Comparison of ENCODE assay signal across 8 cellular contexts in the genomic region with DNA sequence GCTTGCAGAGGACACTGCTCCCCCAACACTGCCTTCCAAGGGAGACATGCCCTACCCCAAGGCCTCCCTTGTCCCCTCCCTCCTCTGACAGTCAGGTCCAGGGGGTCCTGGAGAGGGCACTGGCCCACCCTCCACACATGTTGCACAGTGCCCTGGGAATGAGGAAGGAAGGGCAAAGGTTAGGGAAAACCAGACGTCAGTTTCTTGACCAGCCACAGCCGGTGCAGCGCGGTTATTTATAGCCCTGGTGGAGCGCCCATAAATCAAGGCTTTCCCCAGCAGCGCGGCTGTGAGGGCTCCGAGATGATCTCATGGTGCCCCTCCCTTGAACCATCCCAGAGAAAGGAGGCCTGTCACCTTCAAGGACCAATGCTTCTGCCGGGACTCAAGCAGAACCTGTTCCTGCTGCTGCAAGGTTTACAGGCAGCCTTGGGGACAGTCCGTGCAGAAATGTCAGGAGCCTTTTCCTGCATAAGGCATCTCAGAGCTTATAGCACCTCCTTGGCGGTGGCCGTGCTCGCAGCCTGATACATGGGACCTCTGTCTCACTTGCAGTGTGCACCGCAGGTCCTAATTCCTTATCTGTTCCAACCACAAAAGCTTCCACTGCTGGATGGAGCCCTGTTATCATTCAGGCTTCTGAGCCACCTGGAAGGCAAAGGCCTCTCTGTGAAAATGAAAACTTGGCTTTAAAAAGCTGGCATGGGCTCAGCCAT.
DNase-seq lines count a peak whose midpoint lies in the region; ATAC-seq, FAIRE-seq and TF ChIP-seq lines count a peak whose summit lies in the region.

No MANE protein-coding gene starts in this region.

- FAIRE-seq in GM12878 (lab: Jason Lieb, UNC) = no peak

- H3K4me2 ChIP-seq in GM12878 (ENCODE audit: control insufficient read depth, insufficient read depth) = no peak overlapping the region

- WGBS in GM12878 (ENCODE audit: insufficient coverage, insufficient replicate concordance, low lambda C conversion rate, missing lambda C conversion rate) = 67% methylated on average over 14 of the region's 14 CpGs
- 30 to 31% methylated on average over 9 to 10 of the region's 14 CpGs for WGBS in lower leg skin, 2 donors

- intact Hi-C loops in GM12878 (cut with micrococcal nuclease; ENCODE audit: unreplicated experiment) (no loop called here), lower leg skin (cut with DNase I; ENCODE audit: low total_unique reads) (no loop called here)

- BruUV-seq in GM12878 (replicated peaks; lab: Mats Ljungman, UMichigan) = no TSS peak

- no peak for TF ChIP-seq RAD21 in GM12878 (IDR thresholded peaks at IDR 0.05; ENCODE audit: insufficient read depth, low read depth, low read length)

- POLR2A ChIA-PET in GM12878 (lab: Charles Lee) = no interaction called here

- H3K4me3 ChIP-seq in LNCaP clone FGC (ENCODE audit: low read depth, low read length) = no peak overlapping the region
- no peak overlapping the region for H3K4me3 ChIP-seq in GM12878
- H3K4me3 ChIP-seq in lower leg skin (ENCODE audit: low read depth, poor library complexity, severe bottlenecking) = no peak overlapping the region

- no peaks in the 10 kb centered on the region; the same call in 1 of the 3 replicates for H3K9me3 ChIP-seq in GM12878 (replicated peaks; ENCODE audit: control insufficient read depth, insufficient read depth, low read length)

- ATAC-seq in GM12878 (peak; percentile 38), HG03175 (IDR thresholded peaks at IDR 0.05; ENCODE audit: unreplicated experiment) (no peak), GM21447 (IDR thresholded peaks at IDR 0.05; ENCODE audit: unreplicated experiment) (no peak)

- H3K4me1 ChIP-seq in GM12878 (ENCODE audit: control insufficient read depth, insufficient read depth, low read length) = peaks cover 10% of the 10 kb centered on the region

- CTCF ChIA-PET in GM12878 (lab: Yijun Ruan, JAX) = no interaction called here

- no peak for TF ChIP-seq CTCF in LNCaP clone FGC (IDR thresholded peaks at IDR 0.05; ENCODE audit: control insufficient read depth, extremely low read depth, insufficient read depth)
- no peak for TF ChIP-seq CTCF in GM12878 (IDR thresholded peaks at IDR 0.05 in 2 of 3, conservative IDR thresholded peaks at IDR 0.05 in 1 of 3; ENCODE audit: control insufficient read depth in 2 of 3, extremely low read depth in 1 of 3, insufficient read depth in 1 of 3, low read depth in 3 of 3, low read length in 3 of 3)
- TF ChIP-seq CTCF in lower leg skin (IDR thresholded peaks at IDR 0.05) = no peak

- in situ Hi-C loops in GM12878 (cut with MboI) = no loop called here

- H4K20me1 ChIP-seq in GM12878 (ENCODE audit: control insufficient read depth, insufficient read depth) = no peaks in the 10 kb centered on the region

- H3K27ac ChIP-seq in GM12878 (ENCODE audit: control insufficient read depth, insufficient read depth) = no peak overlapping the region
- H3K27ac ChIP-seq in substantia nigra (ENCODE audit: low read depth, low read length, poor library complexity, severe bottlenecking) = peak overlapping the region; percentile 89

- H3K79me2 ChIP-seq in GM12878 (ENCODE audit: control insufficient read depth, insufficient read depth, low read length) = no peaks in the 10 kb centered on the region

- no peak overlapping the region for H2AFZ ChIP-seq in GM12878 (ENCODE audit: control insufficient read depth, low read depth, low read length)

- H3K36me3 ChIP-seq in GM12878 (ENCODE audit: control insufficient read depth in 2 of 2, insufficient read depth in 2 of 2, low read length in 1 of 2) = no peaks in the 10 kb centered on the region

- H3K9ac ChIP-seq in GM12878 (ENCODE audit: control insufficient read depth, insufficient read depth, low read length) = no peak overlapping the region

- SMC1A ChIA-PET in GM12878 (lab: Charles Lee; ENCODE audit: uncharacterized antibody, unreplicated experiment) = no interaction called here

- TF ChIP-seq EP300 in GM12878 (IDR thresholded peaks at IDR 0.05; ENCODE audit: borderline replicate concordance in 1 of 2, control insufficient read depth in 1 of 2, low read depth in 2 of 2, low read length in 2 of 2) = no peak

- RAD21 ChIA-PET in GM12878 (lab: Charles Lee; ENCODE audit: unreplicated experiment) = interaction anchor here (3.7 kb wide), 1 partner anchor 153 kb away, joined by 10 read pairs; no protein-coding TSS in a partner anchor

- DNase-seq in LNCaP clone FGC (ENCODE audit: low read depth) (peak; percentile 51), GM12878 (ENCODE audit: low read depth, low spot score) (no peak), kidney glomerular epithelial cell (lab: John Stamatoyannopoulos, UW) (peak; percentile 34), substantia nigra (lab: John Stamatoyannopoulos, UW) (peak in 21 of 49 donors; percentile 15 to 87 (median 57)), lower leg skin (ENCODE audit: low spot score in 2 of 2) (no peak)
- no peak for DNase-seq in stimulated activated CD4-positive, alpha-beta T cell treated with anti-CD3 and anti-CD28 coated beads, Interleukin-4, amount 100 ng/mL, for 4 hours

- no peak for TF ChIP-seq POLR2A in GM12878 (IDR thresholded peaks at IDR 0.05; ENCODE audit: low read depth, low read length)
- no peak for TF ChIP-seq POLR2A in lower leg skin (IDR thresholded peaks at IDR 0.05)

- H3K27me3 ChIP-seq in GM12878 (replicated peaks in 1 of 2; ENCODE audit: control insufficient read depth in 2 of 2, insufficient read depth in 2 of 2, low read length in 1 of 2) = no peaks in the 10 kb centered on the region; a peak in 1 of 4 replicates

TF ChIP-seq in GM12878, 131 proteins besides CTCF, POLR2A, EP300 and RAD21:
- TF ChIP-seq, protein P1, sequence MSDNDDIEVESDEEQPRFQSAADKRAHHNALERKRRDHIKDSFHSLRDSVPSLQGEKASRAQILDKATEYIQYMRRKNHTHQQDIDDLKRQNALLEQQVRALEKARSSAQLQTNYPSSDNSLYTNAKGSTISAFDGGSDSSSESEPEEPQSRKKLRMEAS (IDR thresholded peaks at IDR 0.05; ENCODE audit: low read depth, low read length) = no peak
- TF ChIP-seq EED (IDR thresholded peaks at IDR 0.05; ENCODE audit: low read depth) = 0 out of 2 replicates have a peak, but pooled peaks have one; percentile 26
TF ChIP-seq in GM12878: peak in this region for 1.

Comparison
In these comparisons a context has a peak if more than half of its experiments do, and no peak if none do; other contexts are left out.
1. DNase-seq: peak in LNCaP clone FGC (single experiment) and kidney glomerular epithelial cell (single experiment); none in GM12878 (single experiment), stimulated activated CD4-positive, alpha-beta T cell treated with anti-CD3 and anti-CD28 coated beads, Interleukin-4, amount 100 ng/mL, for 4 hours (0 of 2) and lower leg skin (0 of 2).